ENCODE assay signal across 9 cellular contexts in the genomic region with DNA sequence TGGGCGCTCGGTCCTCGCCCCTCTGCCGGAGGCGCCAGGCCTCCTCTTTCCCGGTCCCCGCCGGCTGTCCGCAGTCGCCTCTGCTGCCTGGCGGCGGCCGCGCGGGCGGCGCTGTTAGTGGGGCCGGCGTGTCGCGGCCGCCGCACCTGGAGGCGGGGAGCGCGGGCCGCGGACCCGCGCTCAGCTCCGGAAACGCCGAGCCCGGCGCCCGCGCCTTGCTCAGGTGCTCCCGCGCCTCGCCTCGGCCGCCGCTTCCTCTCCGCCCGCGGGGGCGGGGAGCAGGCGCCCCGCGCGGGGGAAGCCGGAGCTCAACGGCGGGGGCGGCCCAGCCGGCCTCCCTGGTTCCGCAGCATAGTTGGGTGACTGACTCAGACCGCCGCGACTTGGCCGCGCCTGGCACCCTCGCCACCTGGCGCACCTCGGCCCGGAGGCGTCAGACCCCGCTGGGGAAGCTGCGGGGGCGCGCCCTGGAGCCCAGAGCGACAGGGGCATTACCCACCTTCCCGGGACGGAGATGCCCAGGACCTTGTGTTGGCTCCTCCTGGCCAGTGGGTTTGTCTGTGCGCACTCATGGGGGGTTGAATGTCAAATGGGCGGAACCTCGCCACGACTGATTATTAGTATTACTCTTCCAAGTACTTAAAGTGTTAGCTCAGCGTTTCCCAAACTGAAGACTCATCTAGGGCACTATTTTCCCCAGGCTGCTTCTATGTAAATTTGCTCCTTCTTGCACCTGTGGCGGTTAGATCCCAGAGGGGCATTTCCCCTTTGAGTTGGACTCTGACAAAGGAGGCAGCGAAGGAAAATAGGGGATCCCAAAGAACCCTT. TPM values are rescaled to one million over a fixed set of nuclear protein-coding genes. Genes with fewer than 3 reads are reported as not detected.
DNase-seq lines count a peak whose midpoint lies in the region; ATAC-seq and TF ChIP-seq lines count a peak whose summit lies in the region.
"Had no signal": no experiment of that assay in that cellular context is flagged by ENCODE, and none has a peak within 500 bp of the region (broad histone marks: within the 10 kb centered on the region; RNA-seq: fewer than 3 reads in every experiment).

A gene with protein sequence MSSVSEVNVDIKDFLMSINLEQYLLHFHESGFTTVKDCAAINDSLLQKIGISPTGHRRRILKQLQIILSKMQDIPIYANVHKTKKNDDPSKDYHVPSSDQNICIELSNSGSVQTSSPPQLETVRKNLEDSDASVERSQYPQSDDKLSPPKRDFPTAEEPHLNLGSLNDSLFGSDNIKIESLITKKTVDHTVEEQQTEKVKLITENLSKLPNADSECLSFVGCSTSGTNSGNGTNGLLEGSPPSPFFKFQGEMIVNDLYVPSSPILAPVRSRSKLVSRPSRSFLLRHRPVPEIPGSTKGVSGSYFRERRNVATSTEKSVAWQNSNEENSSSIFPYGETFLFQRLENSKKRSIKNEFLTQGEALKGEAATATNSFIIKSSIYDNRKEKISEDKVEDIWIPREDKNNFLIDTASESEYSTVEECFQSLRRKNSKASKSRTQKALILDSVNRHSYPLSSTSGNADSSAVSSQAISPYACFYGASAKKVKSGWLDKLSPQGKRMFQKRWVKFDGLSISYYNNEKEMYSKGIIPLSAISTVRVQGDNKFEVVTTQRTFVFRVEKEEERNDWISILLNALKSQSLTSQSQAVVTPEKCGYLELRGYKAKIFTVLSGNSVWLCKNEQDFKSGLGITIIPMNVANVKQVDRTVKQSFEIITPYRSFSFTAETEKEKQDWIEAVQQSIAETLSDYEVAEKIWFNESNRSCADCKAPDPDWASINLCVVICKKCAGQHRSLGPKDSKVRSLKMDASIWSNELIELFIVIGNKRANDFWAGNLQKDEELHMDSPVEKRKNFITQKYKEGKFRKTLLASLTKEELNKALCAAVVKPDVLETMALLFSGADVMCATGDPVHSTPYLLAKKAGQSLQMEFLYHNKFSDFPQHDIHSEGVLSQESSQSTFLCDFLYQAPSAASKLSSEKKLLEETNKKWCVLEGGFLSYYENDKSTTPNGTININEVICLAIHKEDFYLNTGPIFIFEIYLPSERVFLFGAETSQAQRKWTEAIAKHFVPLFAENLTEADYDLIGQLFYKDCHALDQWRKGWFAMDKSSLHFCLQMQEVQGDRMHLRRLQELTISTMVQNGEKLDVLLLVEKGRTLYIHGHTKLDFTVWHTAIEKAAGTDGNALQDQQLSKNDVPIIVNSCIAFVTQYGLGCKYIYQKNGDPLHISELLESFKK (N-terminal part only) (minus strand): TSS at position 258 of the 828 bp plus-strand sequence. CDS start 15,028 bp downstream, outside the sequence.

- H3K36me3 ChIP-seq in BJ (ENCODE audit: control insufficient read depth, insufficient read depth, low read length) (no peaks in the 10 kb centered on the region), transverse colon (no peaks in the 10 kb centered on the region)
- H3K36me3 ChIP-seq: SJSA1 had no signal

- DNase-seq in BJ (ENCODE audit: low read depth): no peak
- peak; percentile 81 for DNase-seq in RKO (ENCODE audit: low spot score)
- peak; percentile 65 for DNase-seq in activated gamma-delta T cell treated with anti-CD3 and anti-CD28 coated beads, Interleukin-2, amount 50 U/mL, for 16 hours (ENCODE audit: low read depth)
- DNase-seq in Right ventricle myocardium inferior (ENCODE audit: missing footprints): peak; percentile 80
- DNase-seq in pons (ENCODE audit: low spot score): peak; percentile 69
- peak; percentile 67 for DNase-seq in transverse colon

- POLR2A ChIA-PET in BJ (lab: Charles Lee): no interaction called here

- TF ChIP-seq POLR2A in GM19099 (IDR thresholded peaks at IDR 0.05; ENCODE audit: extremely low read depth, insufficient read length, low read depth): peak; percentile 42
- peak; percentile 27 for TF ChIP-seq POLR2A in transverse colon (IDR thresholded peaks at IDR 0.05)

- CTCF ChIA-PET in BJ (lab: Yijun Ruan, JAX): interaction anchor here (1.3 kb wide), 1 partner anchor 9 kb away, joined by 3 read pairs; no protein-coding TSS in a partner anchor

- ATAC-seq in HG03432 (IDR thresholded peaks at IDR 0.05; ENCODE audit: unreplicated experiment): peak; percentile 69
- ATAC-seq in Right ventricle myocardium inferior: peak; percentile 67

- H3K27ac ChIP-seq in transverse colon: peak within 1 kb of the TSS; percentile 88 to 98 (median 94)
- H3K27ac ChIP-seq: SJSA1 had no signal

- peak within 1 kb of the TSS; percentile 18 for H3K4me3 ChIP-seq in BJ (ENCODE audit: low read depth, low read length)
- H3K4me3 ChIP-seq in transverse colon: peak within 1 kb of the TSS; percentile 69 to 99 (median 82)
- H3K4me3 ChIP-seq: SJSA1 had no signal

- in situ Hi-C loops in transverse colon (cut with MboI; ENCODE audit: low pct_ligation_motif_present in 1 of 4, low pct_unique_long_range_greater_than_20kb in 1 of 4, low sequenced_read_pairs in 3 of 4): no loop called here

- H3K4me1 ChIP-seq in transverse colon: peaks cover 0 to 22% (median 6%) of the 10 kb centered on the region in 4 donors
- H3K4me1 ChIP-seq: SJSA1 had no signal

- no peaks in the 10 kb centered on the region for H3K27me3 ChIP-seq in BJ (ENCODE audit: control insufficient read depth, insufficient read depth, low read length)
- H3K27me3 ChIP-seq in transverse colon: no peaks in the 10 kb centered on the region
- H3K27me3 ChIP-seq: SJSA1 had no signal

- WGBS in transverse colon (ENCODE audit: low coverage in 1 of 2), 2 donors: 3 to 19% methylated on average over 7 to 50 of the region's 81 CpGs

- intact Hi-C loops in Right ventricle myocardium inferior (cut with DNase I): no loop called here
- intact Hi-C loops in transverse colon (cut with DNase I; ENCODE audit: low total_unique reads): no loop called here

- H3K9me3 ChIP-seq in transverse colon: no peaks in the 10 kb centered on the region
- H3K9me3 ChIP-seq: SJSA1 had no signal

- TF ChIP-seq EP300 in transverse colon (IDR thresholded peaks at IDR 0.05; ENCODE audit: low read depth): no peak

- TF ChIP-seq CTCF in BJ (IDR thresholded peaks at IDR 0.05; ENCODE audit: insufficient read depth, low read depth, low read length): no peak
- peak in 1 of 5 experiments; percentile 4 for TF ChIP-seq CTCF in transverse colon (IDR thresholded peaks at IDR 0.05)

RNA-seq across cellular contexts. Expression of the gene that starts here (rescaled TPM):
- not detected in 2 replicates for polyA plus RNA-seq in BJ (2011; rRNA removed)
- not detected in 2 replicates for polyA minus RNA-seq in BJ (2011; rRNA and poly(A)+ RNA removed)
- 2.8 TPM for total RNA-seq in Right ventricle myocardium inferior
- total RNA-seq in transverse colon: 100 to 1,000 TPM in 1 of 4 donors, 10 to 100 TPM in 3; 42.3 to 108 (median 50.3) TPM

Comparison
In these comparisons a context has a peak if more than half of its experiments do, and no peak if none do; other contexts are left out.
1. RNA of the gene that starts here (total RNA-seq): 42.3 to 108 TPM in transverse colon; 2.8 TPM in Right ventricle myocardium inferior (single experiment); every median in the first group is over 10 times any median in the second.